In the genomic region with DNA sequence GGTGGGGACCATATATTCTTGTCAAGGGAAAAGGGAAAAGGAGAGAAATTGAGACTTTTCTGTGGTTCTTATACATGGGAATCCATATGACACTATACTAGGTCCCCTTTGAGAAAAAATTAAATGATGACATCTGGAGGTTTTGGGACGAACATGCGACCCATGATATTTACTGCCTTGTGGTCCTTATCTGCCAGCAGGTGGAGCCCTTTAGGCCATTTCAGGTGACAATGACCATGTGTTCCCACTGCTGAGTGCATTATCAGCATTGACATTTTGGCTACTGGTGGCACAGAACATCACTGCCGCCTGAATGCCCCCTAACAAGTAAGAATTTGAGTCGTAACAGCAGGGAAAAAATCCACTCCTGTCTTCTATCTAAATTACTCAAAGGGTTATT, we compare ENCODE assay signal across 9 cellular contexts.
DNase-seq lines count a peak whose midpoint lies in the region; ATAC-seq and TF ChIP-seq lines count a peak whose summit lies in the region.
"Had no signal": no experiment of that assay in that cellular context is flagged by ENCODE, and none has a peak within 500 bp of the region (broad histone marks: within the 10 kb centered on the region; RNA-seq: fewer than 3 reads in every experiment).

No MANE protein-coding gene starts in this region.

- peak; percentile 78 for DNase-seq in DMS53 (lab: John Stamatoyannopoulos, UW)
- no peak for DNase-seq in LNCaP clone FGC (ENCODE audit: low read depth)
- no peak for DNase-seq in brain microvascular endothelial cell
- no peak for DNase-seq in progenitor cell of endocrine pancreas (ENCODE audit: low spot score, unreplicated experiment)
- DNase-seq in activated CD8-positive, alpha-beta memory T cell treated with anti-CD3 and anti-CD28 coated beads for 24 hours = no peak
- no peak for DNase-seq in inferior parietal cortex (ENCODE audit: extremely low spot score)

- in situ Hi-C loops in brain microvascular endothelial cell (cut with HindIII; ENCODE audit: low pct_ligation_motif_present, low sequenced_read_pairs) = no loop called here

- TF ChIP-seq CTCF in LNCaP clone FGC (IDR thresholded peaks at IDR 0.05; ENCODE audit: control insufficient read depth, extremely low read depth, insufficient read depth) = peak; percentile 47
- peak; percentile 71 for TF ChIP-seq CTCF in brain microvascular endothelial cell (IDR thresholded peaks at IDR 0.05; ENCODE audit: low read depth, low read length, missing control alignments)
- peak; percentile 53 for TF ChIP-seq CTCF in progenitor cell of endocrine pancreas (IDR thresholded peaks at IDR 0.05; ENCODE audit: unreplicated experiment)

- H3K36me3 Mint-ChIP-seq in progenitor cell of endocrine pancreas (ENCODE audit: insufficient read depth) = no peaks in the 10 kb centered on the region
- H3K36me3 Mint-ChIP-seq: IgD-negative memory B cell had no signal

- no peak overlapping the region for H3K27ac Mint-ChIP-seq in progenitor cell of endocrine pancreas
- H3K27ac Mint-ChIP-seq: IgD-negative memory B cell had no signal

- ATAC-seq in GM21515 (IDR thresholded peaks at IDR 0.05; ENCODE audit: unreplicated experiment) = peak; percentile 78
- ATAC-seq in HG02571 (IDR thresholded peaks at IDR 0.05; ENCODE audit: unreplicated experiment) = no peak

- no peaks in the 10 kb centered on the region for H3K27me3 Mint-ChIP-seq in progenitor cell of endocrine pancreas
- H3K27me3 Mint-ChIP-seq: IgD-negative memory B cell had no signal

- no peak overlapping the region for H3K4me3 ChIP-seq in LNCaP clone FGC (ENCODE audit: low read depth, low read length)
- no peak overlapping the region for H3K4me3 ChIP-seq in brain microvascular endothelial cell (ENCODE audit: low read depth, low read length)

- H3K4me3 Mint-ChIP-seq in progenitor cell of endocrine pancreas (ENCODE audit: low read depth) = no peak overlapping the region
- H3K4me3 Mint-ChIP-seq: IgD-negative memory B cell had no signal

- H3K27me3 ChIP-seq in brain microvascular endothelial cell (replicated peaks) = no peaks in the 10 kb centered on the region

- H3K9me3 Mint-ChIP-seq in progenitor cell of endocrine pancreas (ENCODE audit: low read depth) = no peaks in the 10 kb centered on the region

- H3K27ac ChIP-seq in brain microvascular endothelial cell = no peak overlapping the region

- no peaks in the 10 kb centered on the region for H3K36me3 ChIP-seq in brain microvascular endothelial cell (replicated peaks)

- no peaks in the 10 kb centered on the region for H3K4me1 Mint-ChIP-seq in progenitor cell of endocrine pancreas (ENCODE audit: low read depth)
- H3K4me1 Mint-ChIP-seq: IgD-negative memory B cell had no signal
